Comparison of ENCODE assay signal across 8 cellular contexts in the genomic region with DNA sequence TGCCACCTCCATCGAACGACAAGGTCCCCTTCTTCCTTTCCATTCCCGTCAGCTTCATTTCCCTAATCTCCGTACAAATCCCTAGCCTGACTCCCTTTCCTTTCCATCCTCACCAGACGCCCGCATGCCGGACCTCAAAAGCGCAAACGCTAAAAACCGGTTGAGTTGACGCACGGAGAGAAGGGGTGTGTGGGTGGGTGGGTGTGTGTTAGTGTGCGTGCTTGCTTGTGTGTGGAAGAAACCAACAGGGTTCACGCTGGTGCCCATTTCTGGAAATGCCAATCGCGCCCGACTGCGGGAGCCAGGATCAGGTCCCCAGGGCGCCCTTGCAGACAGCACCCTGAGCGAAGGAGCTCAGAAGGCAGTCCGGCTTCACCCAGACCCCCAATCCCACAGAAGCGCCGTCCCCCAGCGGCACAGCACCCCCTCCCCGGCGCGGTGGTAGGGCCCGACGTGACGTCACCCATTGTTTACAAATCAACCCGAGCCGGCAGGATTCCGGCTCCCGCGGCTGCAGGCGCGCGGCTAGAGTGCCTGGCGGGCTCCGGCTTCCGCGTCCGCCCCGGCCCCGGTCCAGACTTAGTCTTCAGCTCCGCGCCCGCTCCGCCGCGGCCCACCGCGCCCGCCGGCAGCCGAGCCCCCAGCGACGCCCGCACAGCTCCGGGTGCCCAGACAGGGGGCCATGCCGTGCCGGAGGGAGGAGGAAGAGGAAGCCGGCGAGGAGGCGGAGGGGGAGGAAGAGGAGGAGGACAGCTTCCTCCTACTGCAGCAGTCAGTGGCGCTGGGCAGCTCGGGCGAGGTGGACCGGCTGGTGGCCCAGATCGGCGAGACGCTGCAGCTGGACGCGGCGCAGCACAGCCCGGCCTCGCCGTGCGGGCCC. TPM values are rescaled to one million over a fixed set of nuclear protein-coding genes. Genes with fewer than 3 reads are reported as not detected.
A peak's percentile ranks its signal among the peaks of the same experiment; 100 is the strongest.
DNase-seq lines count a peak whose midpoint lies in the region; ATAC-seq, FAIRE-seq and TF ChIP-seq lines count a peak whose summit lies in the region.

A gene with protein sequence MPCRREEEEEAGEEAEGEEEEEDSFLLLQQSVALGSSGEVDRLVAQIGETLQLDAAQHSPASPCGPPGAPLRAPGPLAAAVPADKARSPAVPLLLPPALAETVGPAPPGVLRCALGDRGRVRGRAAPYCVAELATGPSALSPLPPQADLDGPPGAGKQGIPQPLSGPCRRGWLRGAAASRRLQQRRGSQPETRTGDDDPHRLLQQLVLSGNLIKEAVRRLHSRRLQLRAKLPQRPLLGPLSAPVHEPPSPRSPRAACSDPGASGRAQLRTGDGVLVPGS (plus strand): TSS at position 500 of the 880 bp plus-strand sequence. CDS start 183 bp downstream, at position 683.

- H3K4me3 Mint-ChIP-seq in activated naive CD4-positive, alpha-beta T cell treated with anti-CD3 and anti-CD28 coated beads, Interleukin-2, amount 50 U/mL, for 24 hours = peak within 1 kb of the TSS; percentile 98
- peak within 1 kb of the TSS; percentile 96 for H3K4me3 Mint-ChIP-seq in glutamatergic neuron (ENCODE audit: unreplicated experiment)
- peak within 1 kb of the TSS; percentile 91 for H3K4me3 Mint-ChIP-seq in osteocyte (ENCODE audit: unreplicated experiment)

- peak within 1 kb of the TSS; percentile 94 for H3K9ac ChIP-seq in SK-N-MC (ENCODE audit: insufficient read length)

- DNase-seq in G401 (ENCODE audit: low spot score) (peak; percentile 89), H54 (ENCODE audit: insufficient read length, low spot score) (peak; percentile 88), MG63 (peak; percentile 90), SK-N-MC (ENCODE audit: low read depth, low spot score) (peak; percentile 42), glutamatergic neuron (peak; percentile 90), osteocyte (ENCODE audit: extremely low spot score, unreplicated experiment) (peak; percentile 94), thoracic aorta (ENCODE audit: low spot score) (peak; percentile 64)

- TF ChIP-seq CTCF in glutamatergic neuron (IDR thresholded peaks at IDR 0.05; ENCODE audit: partially characterized antibody, unreplicated experiment) (no peak), osteocyte (IDR thresholded peaks at IDR 0.05) (no peak), thoracic aorta (IDR thresholded peaks at IDR 0.05) (no peak)

- peaks cover 32% of the 10 kb centered on the region for H3K4me1 Mint-ChIP-seq in activated naive CD4-positive, alpha-beta T cell treated with anti-CD3 and anti-CD28 coated beads, Interleukin-2, amount 50 U/mL, for 24 hours
- H3K4me1 Mint-ChIP-seq in glutamatergic neuron (ENCODE audit: low read depth, unreplicated experiment) (peaks cover 21% of the 10 kb centered on the region), osteocyte (ENCODE audit: unreplicated experiment) (peaks cover 21% of the 10 kb centered on the region)

- FAIRE-seq in H54 (lab: Jason Lieb, UNC) = no peak

- no peaks in the 10 kb centered on the region for H3K36me3 Mint-ChIP-seq in activated naive CD4-positive, alpha-beta T cell treated with anti-CD3 and anti-CD28 coated beads, Interleukin-2, amount 50 U/mL, for 24 hours
- no peaks in the 10 kb centered on the region for H3K36me3 Mint-ChIP-seq in glutamatergic neuron (ENCODE audit: unreplicated experiment)
- peaks cover 1% of the 10 kb centered on the region for H3K36me3 Mint-ChIP-seq in osteocyte (ENCODE audit: unreplicated experiment)

- H3K27me3 ChIP-seq in MG63 = no peaks in the 10 kb centered on the region
- no peaks in the 10 kb centered on the region for H3K27me3 ChIP-seq in thoracic aorta (replicated peaks; ENCODE audit: insufficient read depth)

- no peaks in the 10 kb centered on the region for H3K9me3 ChIP-seq in MG63
- no peaks in the 10 kb centered on the region for H3K9me3 ChIP-seq in SK-N-MC (ENCODE audit: low read depth, low read length)
- H3K9me3 ChIP-seq in thoracic aorta = no peaks in the 10 kb centered on the region

- H3K27ac ChIP-seq in SK-N-MC (peak within 1 kb of the TSS; percentile 80; the same call in 1 of the 2 replicates), thoracic aorta (peak within 1 kb of the TSS; percentile 90 to 91)

- in situ Hi-C loops in G401 (cut with HindIII; ENCODE audit: low sequenced_read_pairs) = no loop called here

- peak within 1 kb of the TSS; percentile 99 for H3K27ac Mint-ChIP-seq in activated naive CD4-positive, alpha-beta T cell treated with anti-CD3 and anti-CD28 coated beads, Interleukin-2, amount 50 U/mL, for 24 hours
- H3K27ac Mint-ChIP-seq in glutamatergic neuron (ENCODE audit: unreplicated experiment) = peak within 1 kb of the TSS; percentile 100
- H3K27ac Mint-ChIP-seq in osteocyte (ENCODE audit: unreplicated experiment) = peak within 1 kb of the TSS; percentile 100

- ATAC-seq in thoracic aorta (ENCODE audit: insufficient number of reproducible peaks, low FRiP score, low read depth) = peak; percentile 74

- peaks cover 10 to 18% of the 10 kb centered on the region in 2 donors for H3K4me1 ChIP-seq in thoracic aorta (ENCODE audit: control insufficient read depth in 1 of 2, low read depth in 2 of 2)

- H3K36me3 ChIP-seq in MG63 (no peaks in the 10 kb centered on the region), SK-N-MC (ENCODE audit: insufficient read depth, low read length) (no peaks in the 10 kb centered on the region), thoracic aorta (no peaks in the 10 kb centered on the region)

- peak; percentile 63 for TF ChIP-seq POLR2A in H54 (IDR thresholded peaks at IDR 0.05; ENCODE audit: low read depth, low read length)

- H3K4me3 ChIP-seq in MG63 (peak within 1 kb of the TSS; percentile 88), SK-N-MC (peak within 1 kb of the TSS; percentile 81), thoracic aorta (peak within 1 kb of the TSS; percentile 95)

- H3K27me3 Mint-ChIP-seq in activated naive CD4-positive, alpha-beta T cell treated with anti-CD3 and anti-CD28 coated beads, Interleukin-2, amount 50 U/mL, for 24 hours = no peaks in the 10 kb centered on the region
- peaks cover 13% of the 10 kb centered on the region for H3K27me3 Mint-ChIP-seq in glutamatergic neuron (ENCODE audit: unreplicated experiment)
- peaks cover 11% of the 10 kb centered on the region for H3K27me3 Mint-ChIP-seq in osteocyte (ENCODE audit: unreplicated experiment)

- no peaks in the 10 kb centered on the region for H3K9me3 Mint-ChIP-seq in activated naive CD4-positive, alpha-beta T cell treated with anti-CD3 and anti-CD28 coated beads, Interleukin-2, amount 50 U/mL, for 24 hours
- H3K9me3 Mint-ChIP-seq in glutamatergic neuron (ENCODE audit: unreplicated experiment) = peaks cover 10% of the 10 kb centered on the region
- H3K9me3 Mint-ChIP-seq in osteocyte (ENCODE audit: unreplicated experiment) = no peaks in the 10 kb centered on the region

RNA-seq across cellular contexts. Expression of the gene that starts here (rescaled TPM):
- 12.1 and 13.2 TPM in 2 replicates for total RNA-seq in G401 (2014; rRNA removed; shearing (Covaris generic))
- total RNA-seq in MG63 (2014; rRNA removed; shearing (Covaris generic); ENCODE audit: low replicate concordance) = 3.8 and 5.9 TPM in 2 replicates
- 10.0 TPM for total RNA-seq in glutamatergic neuron (ENCODE audit: unreplicated experiment)
- 3.5 and 3.6 TPM in 2 replicates for total RNA-seq in osteocyte
- 10 to 100 TPM in 1 of 2 donors, 1 to 10 TPM in 1; 4.6 to 11.6 TPM for total RNA-seq in thoracic aorta

Comparison
In these comparisons a context has a peak if more than half of its experiments do, and no peak if none do; other contexts are left out.
1. Peak in every context shown above with its lines: DNase-seq, ATAC-seq, H3K4me3 ChIP-seq and H3K27ac ChIP-seq.
2. DNase-seq: peak in every context shown above with its lines; median percentile 94 in osteocyte; 90 in MG63; 90 in glutamatergic neuron; 89 in G401; 88 in H54; 64 in thoracic aorta; 42 in SK-N-MC.